12 cellular contexts compared by ENCODE assay signal in the genomic region with DNA sequence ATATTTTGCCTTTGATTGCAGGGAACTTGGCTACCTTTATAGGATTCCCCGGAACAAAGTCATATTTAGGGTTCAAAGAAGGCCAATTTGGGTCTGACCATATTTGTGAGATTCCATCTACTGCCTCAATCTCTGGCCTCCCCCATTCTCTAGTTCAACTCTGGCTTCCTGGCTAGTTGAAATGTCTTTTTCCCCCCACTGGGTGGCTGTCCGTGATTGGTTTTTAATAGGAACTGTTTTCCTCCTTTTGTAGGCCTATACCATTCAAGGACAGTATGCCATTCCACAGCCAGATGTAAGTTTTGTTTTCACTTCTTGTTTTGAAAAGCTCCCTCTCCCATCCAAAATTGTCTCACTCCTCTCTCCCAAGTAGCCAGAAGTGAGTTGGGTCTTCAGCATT. TPM values are rescaled to one million over a fixed set of nuclear protein-coding genes. Genes with fewer than 3 reads are reported as not detected.
DNase-seq lines count a peak whose midpoint lies in the region; ATAC-seq and TF ChIP-seq lines count a peak whose summit lies in the region.
"Had no signal": no experiment of that assay in that cellular context is flagged by ENCODE, and none has a peak within 500 bp of the region (broad histone marks: within the 10 kb centered on the region; RNA-seq: fewer than 3 reads in every experiment).

No MANE protein-coding gene starts in this region.

- peak overlapping the region; percentile 55 for H3K27ac Mint-ChIP-seq in activated naive CD4-positive, alpha-beta T cell treated with anti-CD3 and anti-CD28 coated beads, Interleukin-2, amount 50 U/mL, for 24 hours
- H3K27ac Mint-ChIP-seq in activated naive CD4-positive, alpha-beta T cell treated with anti-CD3 and anti-CD28 coated beads, Interleukin-2, amount 10 ng/mL, durations not matched to agents 7 days and 5 days: no peak overlapping the region
- H3K27ac Mint-ChIP-seq in progenitor cell of endocrine pancreas: peak overlapping the region; percentile 84
- H3K27ac Mint-ChIP-seq in effector memory CD8-positive, alpha-beta T cell: no peak overlapping the region

- H3K4me3 Mint-ChIP-seq in activated naive CD4-positive, alpha-beta T cell treated with anti-CD3 and anti-CD28 coated beads, Interleukin-2, amount 50 U/mL, for 24 hours: no peak overlapping the region
- no peak overlapping the region for H3K4me3 Mint-ChIP-seq in activated naive CD4-positive, alpha-beta T cell treated with anti-CD3 and anti-CD28 coated beads, Interleukin-2, amount 10 ng/mL, durations not matched to agents 7 days and 5 days
- no peak overlapping the region for H3K4me3 Mint-ChIP-seq in progenitor cell of endocrine pancreas (ENCODE audit: low read depth)
- no peak overlapping the region for H3K4me3 Mint-ChIP-seq in effector memory CD8-positive, alpha-beta T cell
- H3K4me3 Mint-ChIP-seq: activated CD8-positive, alpha-beta memory T cell treated with anti-CD3 and anti-CD28 coated beads, Interleukin-2, amount 10 ng/mL, durations not matched to agents 7 days and 5 days had no signal

- peaks cover 29% of the 10 kb centered on the region for H3K36me3 Mint-ChIP-seq in activated naive CD4-positive, alpha-beta T cell treated with anti-CD3 and anti-CD28 coated beads, Interleukin-2, amount 50 U/mL, for 24 hours
- peaks cover 77% of the 10 kb centered on the region for H3K36me3 Mint-ChIP-seq in activated naive CD4-positive, alpha-beta T cell treated with anti-CD3 and anti-CD28 coated beads, Interleukin-2, amount 10 ng/mL, durations not matched to agents 7 days and 5 days
- peaks cover 46% of the 10 kb centered on the region for H3K36me3 Mint-ChIP-seq in progenitor cell of endocrine pancreas (ENCODE audit: insufficient read depth)
- H3K36me3 Mint-ChIP-seq in effector memory CD8-positive, alpha-beta T cell (ENCODE audit: insufficient read depth): peaks cover 100% of the 10 kb centered on the region

- H3K27me3 Mint-ChIP-seq in activated naive CD4-positive, alpha-beta T cell treated with anti-CD3 and anti-CD28 coated beads, Interleukin-2, amount 50 U/mL, for 24 hours: no peaks in the 10 kb centered on the region
- no peaks in the 10 kb centered on the region for H3K27me3 Mint-ChIP-seq in activated naive CD4-positive, alpha-beta T cell treated with anti-CD3 and anti-CD28 coated beads, Interleukin-2, amount 10 ng/mL, durations not matched to agents 7 days and 5 days
- no peaks in the 10 kb centered on the region for H3K27me3 Mint-ChIP-seq in progenitor cell of endocrine pancreas
- no peaks in the 10 kb centered on the region for H3K27me3 Mint-ChIP-seq in effector memory CD8-positive, alpha-beta T cell
- H3K27me3 Mint-ChIP-seq: activated CD8-positive, alpha-beta memory T cell treated with anti-CD3 and anti-CD28 coated beads, Interleukin-2, amount 10 ng/mL, durations not matched to agents 7 days and 5 days had no signal

- CTCF ChIA-PET in activated naive CD4-positive, alpha-beta T cell treated with anti-CD3 and anti-CD28 coated beads, Interleukin-2, amount 10 ng/mL, durations not matched to agents 7 days and 5 days (lab: Charles Lee): interaction anchor here (0.8 kb wide), 1 partner anchor 12 kb away, joined by 3 read pairs; no protein-coding TSS in a partner anchor

- TF ChIP-seq CTCF in VCaP (conservative IDR thresholded peaks at IDR 0.05) (no peak), progenitor cell of endocrine pancreas (IDR thresholded peaks at IDR 0.05; ENCODE audit: unreplicated experiment) (no peak)

- H3K9me3 Mint-ChIP-seq in activated naive CD4-positive, alpha-beta T cell treated with anti-CD3 and anti-CD28 coated beads, Interleukin-2, amount 50 U/mL, for 24 hours: no peaks in the 10 kb centered on the region
- H3K9me3 Mint-ChIP-seq in activated naive CD4-positive, alpha-beta T cell treated with anti-CD3 and anti-CD28 coated beads, Interleukin-2, amount 10 ng/mL, durations not matched to agents 7 days and 5 days: no peaks in the 10 kb centered on the region
- H3K9me3 Mint-ChIP-seq in progenitor cell of endocrine pancreas (ENCODE audit: low read depth): no peaks in the 10 kb centered on the region
- no peaks in the 10 kb centered on the region for H3K9me3 Mint-ChIP-seq in effector memory CD8-positive, alpha-beta T cell

- ATAC-seq in effector memory CD8-positive, alpha-beta T cell (replicated peaks): no peak
- ATAC-seq: activated CD8-positive, alpha-beta memory T cell treated with anti-CD3 and anti-CD28 coated beads, Interleukin-2, amount 10 ng/mL, durations not matched to agents 7 days and 5 days had no signal

- peak overlapping the region; percentile 80; the same call in 1 of the 2 replicates for H3K27ac ChIP-seq in VCaP
- H3K27ac ChIP-seq: ascending aorta had no signal

- DNase-seq in activated naive CD4-positive, alpha-beta T cell treated with anti-CD3 and anti-CD28 coated beads, Interleukin-2, amount 10 ng/mL, durations not matched to agents 7 days and 5 days: no peak
- DNase-seq in progenitor cell of endocrine pancreas (ENCODE audit: low spot score, unreplicated experiment) (no peak), nucleus accumbens (lab: John Stamatoyannopoulos, UW) (no peak)
- DNase-seq in effector memory CD8-positive, alpha-beta T cell: no peak
- DNase-seq: activated CD8-positive, alpha-beta memory T cell treated with anti-CD3 and anti-CD28 coated beads, Interleukin-2, amount 10 ng/mL, durations not matched to agents 7 days and 5 days; EL; NCI-H2107; T1000 had no signal

- peaks cover 46% of the 10 kb centered on the region for H3K4me1 Mint-ChIP-seq in activated naive CD4-positive, alpha-beta T cell treated with anti-CD3 and anti-CD28 coated beads, Interleukin-2, amount 50 U/mL, for 24 hours
- peaks cover 14% of the 10 kb centered on the region for H3K4me1 Mint-ChIP-seq in activated naive CD4-positive, alpha-beta T cell treated with anti-CD3 and anti-CD28 coated beads, Interleukin-2, amount 10 ng/mL, durations not matched to agents 7 days and 5 days
- peaks cover 2% of the 10 kb centered on the region for H3K4me1 Mint-ChIP-seq in progenitor cell of endocrine pancreas (ENCODE audit: low read depth)
- peaks cover 18 to 43% of the 10 kb centered on the region in 2 donors for H3K4me1 Mint-ChIP-seq in effector memory CD8-positive, alpha-beta T cell (ENCODE audit: low read depth in 2 of 2)

RNA-seq across cellular contexts. Expression of a gene that starts 13.8 kb away (rescaled TPM):
- 1,366 and 1,400 TPM in 2 replicates for total RNA-seq in progenitor cell of endocrine pancreas

RNA-seq across cellular contexts. Expression of a gene that starts 24.1 kb away (rescaled TPM):
- total RNA-seq in progenitor cell of endocrine pancreas: 101 and 106 TPM in 2 replicates

RNA-seq across cellular contexts. Expression of a gene that starts 33.6 kb away (rescaled TPM):
- 11.9 and 17.0 TPM in 2 replicates for total RNA-seq in progenitor cell of endocrine pancreas

RNA-seq across cellular contexts. Expression of a gene that starts 35.4 kb away (rescaled TPM):
- total RNA-seq in progenitor cell of endocrine pancreas: 60.2 and 61.5 TPM in 2 replicates

RNA-seq across cellular contexts. Expression of a gene that starts 41.6 kb away (rescaled TPM):
- total RNA-seq in progenitor cell of endocrine pancreas: not detected in 2 replicates
- total RNA-seq: activated CD8-positive, alpha-beta memory T cell treated with anti-CD3 and anti-CD28 coated beads, Interleukin-2, amount 10 ng/mL, durations not matched to agents 7 days and 5 days; endothelial cell of umbilical vein had no signal

Comparison
In these comparisons a context has a peak if more than half of its experiments do, and no peak if none do; other contexts are left out.
1. H3K27ac Mint-ChIP-seq: peak in activated naive CD4-positive, alpha-beta T cell treated with anti-CD3 and anti-CD28 coated beads, Interleukin-2, amount 50 U/mL, for 24 hours (single experiment) and progenitor cell of endocrine pancreas (single experiment); none in activated naive CD4-positive, alpha-beta T cell treated with anti-CD3 and anti-CD28 coated beads, Interleukin-2, amount 10 ng/mL, durations not matched to agents 7 days and 5 days (single experiment) and effector memory CD8-positive, alpha-beta T cell (0 of 2).